ENCODE assay signal across 1 cellular context in the genomic region with DNA sequence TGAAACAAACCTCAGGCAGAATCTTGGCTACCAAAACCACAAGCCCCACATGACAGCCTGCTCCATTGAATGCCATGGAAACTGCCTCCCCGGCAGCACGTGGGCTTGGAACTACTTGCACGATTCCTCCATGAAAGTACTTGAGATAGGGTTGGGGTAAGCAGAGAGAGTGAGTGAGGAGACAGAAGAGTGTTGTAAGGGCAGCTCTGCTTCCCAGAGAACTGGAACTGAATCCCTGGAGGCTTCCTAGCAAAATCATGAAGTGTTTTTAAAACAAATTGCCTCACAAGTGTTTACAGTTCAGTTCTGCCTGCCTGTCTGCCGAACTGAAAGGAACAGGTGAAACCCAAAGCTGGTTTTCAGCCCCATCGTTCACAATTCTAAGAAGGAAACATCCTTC.
TF ChIP-seq lines count a peak whose summit lies in the region.

No MANE protein-coding gene starts in this region.

TF ChIP-seq in GM23338, 12 proteins besides CTCF, POLR2A, EP300 and RAD21 (continued from another document):
- TF ChIP-seq ZNF114 (CRISPR knock-in tag; IDR thresholded peaks at IDR 0.05) (no peak), NANOG (IDR thresholded peaks at IDR 0.05; ENCODE audit: borderline replicate concordance) (no peak), EZH2phosphoT487 (IDR thresholded peaks at IDR 0.05; ENCODE audit: unreplicated experiment) (no peak)
